8 cellular contexts compared by ENCODE assay signal in genomic region chr17:5705081-5705875, GRCh38.
DNase-seq lines count a peak whose midpoint lies in the region; ATAC-seq, FAIRE-seq and TF ChIP-seq lines count a peak whose summit lies in the region.
"Had no signal": no experiment of that assay in that cellular context is flagged by ENCODE, and none has a peak within 500 bp of the region (broad histone marks: within the 10 kb centered on the region; RNA-seq: fewer than 3 reads in every experiment).

No MANE protein-coding gene starts in this region.

- H3K27ac ChIP-seq in liver (ENCODE audit: low read depth in 1 of 2, low read length in 2 of 2) (no peak overlapping the region), tibial nerve (no peak overlapping the region)
- H3K27ac ChIP-seq: epithelial cell of prostate had no signal

- TF ChIP-seq CTCF in D721Med (IDR thresholded peaks at IDR 0.05; ENCODE audit: insufficient read depth, missing control alignments) (peak; percentile 6), liver (IDR thresholded peaks at IDR 0.05; ENCODE audit: low read depth, low read length, missing input control) (peak; percentile 18), tibial nerve (IDR thresholded peaks at IDR 0.05) (no peak)

- no peaks in the 10 kb centered on the region for H3K9me3 Mint-ChIP-seq in activated naive CD8-positive, alpha-beta T cell treated with anti-CD3 and anti-CD28 coated beads, Interleukin-2, amount 50 U/mL, for 24 hours

- peak in 1 of 2 donors; percentile 33 for TF ChIP-seq RAD21 in liver (IDR thresholded peaks at IDR 0.05)

- H3K27me3 ChIP-seq in liver (ENCODE audit: control insufficient read depth in 4 of 4, insufficient read depth in 4 of 4, low read length in 3 of 4) (no peaks in the 10 kb centered on the region), tibial nerve (no peaks in the 10 kb centered on the region)

- peaks cover 16% of the 10 kb centered on the region for H3K27me3 Mint-ChIP-seq in activated naive CD8-positive, alpha-beta T cell treated with anti-CD3 and anti-CD28 coated beads, Interleukin-2, amount 50 U/mL, for 24 hours

- FAIRE-seq in D721Med (lab: Jason Lieb, UNC): no peak

- TF ChIP-seq POLR2A in tibial nerve (IDR thresholded peaks at IDR 0.05): no peak

- no peaks in the 10 kb centered on the region for H3K36me3 Mint-ChIP-seq in activated naive CD8-positive, alpha-beta T cell treated with anti-CD3 and anti-CD28 coated beads, Interleukin-2, amount 50 U/mL, for 24 hours (ENCODE audit: low read depth)

- TF ChIP-seq EP300 in tibial nerve (IDR thresholded peaks at IDR 0.05): no peak

- no peak overlapping the region for H3K27ac Mint-ChIP-seq in activated naive CD8-positive, alpha-beta T cell treated with anti-CD3 and anti-CD28 coated beads, Interleukin-2, amount 50 U/mL, for 24 hours

- H3K4me1 Mint-ChIP-seq in activated naive CD8-positive, alpha-beta T cell treated with anti-CD3 and anti-CD28 coated beads, Interleukin-2, amount 50 U/mL, for 24 hours: no peaks in the 10 kb centered on the region

- peaks cover 4 to 8% (median 6%) of the 10 kb centered on the region in 4 donors for H3K9me3 ChIP-seq in liver (ENCODE audit: control insufficient read depth in 4 of 4, low read length in 3 of 4)
- H3K9me3 ChIP-seq in tibial nerve: peaks cover 0 to 30% (median 0%) of the 10 kb centered on the region in 4 donors

- no peak overlapping the region for H3K4me3 Mint-ChIP-seq in activated naive CD8-positive, alpha-beta T cell treated with anti-CD3 and anti-CD28 coated beads, Interleukin-2, amount 50 U/mL, for 24 hours

- no peak for ATAC-seq in activated naive CD8-positive, alpha-beta T cell treated with anti-CD3 and anti-CD28 coated beads, Interleukin-2, amount 50 U/mL, for 24 hours
- ATAC-seq in HG03520 (IDR thresholded peaks at IDR 0.05; ENCODE audit: unreplicated experiment): no peak

- no peak overlapping the region for H3K4me3 ChIP-seq in liver (ENCODE audit: low read depth in 1 of 3, low read length in 3 of 3)
- H3K4me3 ChIP-seq in tibial nerve: no peak overlapping the region

- 65% methylated on average over 12 of the region's 12 CpGs for WGBS in liver
- 36 to 45% methylated on average over 12 of the region's 12 CpGs for WGBS in tibial nerve, 2 donors

- H3K36me3 ChIP-seq in liver (ENCODE audit: control insufficient read depth in 4 of 4, insufficient read depth in 3 of 4, low read depth in 1 of 4, low read length in 3 of 4): no peaks in the 10 kb centered on the region
- H3K36me3 ChIP-seq in tibial nerve: no peaks in the 10 kb centered on the region

- H3K4me1 ChIP-seq in liver (ENCODE audit: control insufficient read depth in 4 of 4, insufficient read depth in 4 of 4, low read length in 3 of 4) (no peaks in the 10 kb centered on the region), tibial nerve (no peaks in the 10 kb centered on the region)

- no peak for DNase-seq in D721Med (ENCODE audit: insufficient read length, low spot score)
- peak; percentile 23 for DNase-seq in GM19238 (ENCODE audit: insufficient read length, low spot score)
- peak; percentile 27 for DNase-seq in activated naive CD8-positive, alpha-beta T cell treated with anti-CD3 and anti-CD28 coated beads, Interleukin-2, amount 50 U/mL, for 24 hours
- no peak for DNase-seq in stimulated activated naive CD4-positive, alpha-beta T cell (lab: John Stamatoyannopoulos, UW)
- DNase-seq in tibial nerve (ENCODE audit: low spot score in 2 of 2): no peak

- H3K9ac ChIP-seq in liver (ENCODE audit: low read depth in 1 of 2, low read length in 2 of 2): no peak overlapping the region

TF ChIP-seq in liver, 16 proteins besides CTCF, POLR2A, EP300 and RAD21:
- no peak for TF ChIP-seq JUND (IDR thresholded peaks at IDR 0.05)

Comparison
In these comparisons a context has a peak if more than half of its experiments do, and no peak if none do; other contexts are left out.
1. DNase-seq: peak in GM19238 (single experiment) and activated naive CD8-positive, alpha-beta T cell treated with anti-CD3 and anti-CD28 coated beads, Interleukin-2, amount 50 U/mL, for 24 hours (single experiment); none in D721Med (single experiment), stimulated activated naive CD4-positive, alpha-beta T cell (0 of 6) and tibial nerve (0 of 2).
2. CTCF ChIP-seq: peak in D721Med (single experiment) and liver (single experiment); none in tibial nerve (0 of 5).